Comparison of ENCODE assay signal across 11 cellular contexts in genomic region chr10:20170661-20171060, GRCh38.
"Had no signal": no experiment of that assay in that cellular context is flagged by ENCODE, and none has a peak within 500 bp of the region (broad histone marks: within the 10 kb centered on the region; RNA-seq: fewer than 3 reads in every experiment).

No MANE protein-coding gene starts in this region.

- FAIRE-seq: HepG2 had no signal

- H3K27ac Mint-ChIP-seq: HFFc6, IgD-negative memory B cell had no signal

- H3K4me3 ChIP-seq: GM23248, HAP-1 had no signal

- H3K4me1 Mint-ChIP-seq: IgD-negative memory B cell had no signal

- H3K9me3 ChIP-seq: HAP-1 had no signal

- ATAC-seq: HCT116, HepG2 had no signal

- H3K9me3 Mint-ChIP-seq: IgD-negative memory B cell had no signal

- H3K4me1 ChIP-seq: HAP-1 had no signal

- DNase-seq: GM23248, GOT3, H7, HFFc6, KBM-7 had no signal

- H3K36me3 ChIP-seq: HAP-1 had no signal

- H3K36me3 Mint-ChIP-seq: IgD-negative memory B cell had no signal

- H3K4me3 Mint-ChIP-seq: HFFc6, IgD-negative memory B cell had no signal

- H3K27ac ChIP-seq: GM23248, HL-60, KMS-11 had no signal

- H3K27me3 Mint-ChIP-seq: IgD-negative memory B cell had no signal
